16 cellular contexts compared by ENCODE assay signal in genomic region chr5:69242215-69242927, GRCh38. TPM values are rescaled to one million over a fixed set of nuclear protein-coding genes. Genes with fewer than 3 reads are reported as not detected.
DNase-seq lines count a peak whose midpoint lies in the region; ATAC-seq, FAIRE-seq and TF ChIP-seq lines count a peak whose summit lies in the region.
"Had no signal": no experiment of that assay in that cellular context is flagged by ENCODE, and none has a peak within 500 bp of the region (broad histone marks: within the 10 kb centered on the region; RNA-seq: fewer than 3 reads in every experiment).

No MANE protein-coding gene starts in this region.

- no peak for FAIRE-seq in bronchial epithelial cell (lab: Jason Lieb, UNC)
- no peak for FAIRE-seq in keratinocyte (lab: Jason Lieb, UNC)

- no peak for DNase-seq in mammary epithelial cell
- DNase-seq in breast epithelium (ENCODE audit: low spot score in 2 of 2) = no peak
- peak; percentile 15 for DNase-seq in bronchial epithelial cell (ENCODE audit: low read depth)
- no peak for DNase-seq in keratinocyte (ENCODE audit: low read depth, low spot score)
- no peak for DNase-seq in Ammon's horn (ENCODE audit: low spot score)
- no peak for DNase-seq in cardiac septum (ENCODE audit: low spot score)
- DNase-seq in spleen = no peak
- DNase-seq: Calu3; CD4-positive, CD25-positive, alpha-beta regulatory T cell; DMS 273 treated with DMSO at 0.1 percent for 48 hours; DMS79; GDM1 had no signal

- ATAC-seq in HG02571 (IDR thresholded peaks at IDR 0.05; ENCODE audit: unreplicated experiment) = no peak
- ATAC-seq: HCT116 had no signal

- TF ChIP-seq POLR2A in breast epithelium (IDR thresholded peaks at IDR 0.05) = no peak
- TF ChIP-seq POLR2A in spleen (IDR thresholded peaks at IDR 0.05) = no peak

- BruUV-seq in mammary epithelial cell (replicated peaks; lab: Mats Ljungman, UMichigan) = no TSS peak

- no peak overlapping the region for H2AFZ ChIP-seq in mammary epithelial cell (ENCODE audit: low read depth, low read length)
- H2AFZ ChIP-seq in keratinocyte (ENCODE audit: control insufficient read depth, low read length) = no peak overlapping the region

- H3K36me3 ChIP-seq in mammary epithelial cell (ENCODE audit: insufficient read depth, low read length) = peaks cover 10% of the 10 kb centered on the region
- H3K36me3 ChIP-seq in breast epithelium = no peaks in the 10 kb centered on the region
- no peaks in the 10 kb centered on the region for H3K36me3 ChIP-seq in bronchial epithelial cell (ENCODE audit: control insufficient read depth, insufficient read depth, low read length)
- peaks cover 2 to 18% of the 10 kb centered on the region in 2 experiments for H3K36me3 ChIP-seq in keratinocyte (ENCODE audit: control insufficient read depth in 2 of 2, extremely low read depth in 1 of 2, insufficient read depth in 2 of 2, low read length in 2 of 2)
- peaks cover 0 to 39% (median 16%) of the 10 kb centered on the region in 6 donors for H3K36me3 ChIP-seq in spleen

- dilution Hi-C loops in mammary epithelial cell (cut with HindIII; ENCODE audit: low sequenced_read_pairs) (no loop called here), keratinocyte (cut with MboI; ENCODE audit: extremely low pct_ligation_motif_present, low sequenced_read_pairs) (no loop called here)

- H3K27ac ChIP-seq in mammary epithelial cell (ENCODE audit: insufficient read depth, low read depth, low read length) (no peak overlapping the region), breast epithelium (no peak overlapping the region), keratinocyte (ENCODE audit: control insufficient read depth, insufficient read depth, low read length) (no peak overlapping the region), spleen (no peak overlapping the region)
- H3K27ac ChIP-seq: 22Rv1; BLaER1 treated with 17β-estradiol and CSF1 and Interleukin-3, amounts not matched to agents 10 nM and 100 nM had no signal

- CTCF ChIA-PET in mammary epithelial cell (lab: Charles Lee; ENCODE audit: low non-redundant PET) = no interaction called here

- H4K20me1 ChIP-seq in mammary epithelial cell (ENCODE audit: insufficient read depth, low read length) (no peaks in the 10 kb centered on the region), keratinocyte (ENCODE audit: control insufficient read depth, extremely low read depth, insufficient read depth, low read length) (no peaks in the 10 kb centered on the region)

- H3K4me2 ChIP-seq in mammary epithelial cell (ENCODE audit: insufficient read depth, low read depth, low read length) (peak overlapping the region; percentile 23), keratinocyte (ENCODE audit: control insufficient read depth, extremely low read depth, insufficient read depth, low read depth, low read length) (peak overlapping the region; percentile 36)
- H3K4me2 ChIP-seq: BLaER1 treated with 17β-estradiol and CSF1 and Interleukin-3, amounts not matched to agents 10 nM and 100 nM had no signal

- H3K79me2 ChIP-seq in mammary epithelial cell (ENCODE audit: insufficient read depth, low read length) = peaks cover 93% of the 10 kb centered on the region
- H3K79me2 ChIP-seq in keratinocyte (ENCODE audit: control insufficient read depth, insufficient read depth, low read length) = peaks cover 83% of the 10 kb centered on the region

- H3K27me3 ChIP-seq in mammary epithelial cell (ENCODE audit: insufficient read depth, low read length) (no peaks in the 10 kb centered on the region), breast epithelium (no peaks in the 10 kb centered on the region), bronchial epithelial cell (ENCODE audit: control insufficient read depth, insufficient read depth, low read length) (no peaks in the 10 kb centered on the region), keratinocyte (ENCODE audit: control insufficient read depth, extremely low read depth, insufficient read depth, low read length) (no peaks in the 10 kb centered on the region), spleen (replicated peaks in 1 of 7) (no peaks in the 10 kb centered on the region)
- H3K27me3 ChIP-seq: BLaER1 treated with 17β-estradiol and CSF1 and Interleukin-3, amounts not matched to agents 10 nM and 100 nM had no signal

- H3K9ac ChIP-seq in mammary epithelial cell (ENCODE audit: insufficient read depth, low read length) = no peak overlapping the region
- no peak overlapping the region for H3K9ac ChIP-seq in keratinocyte (ENCODE audit: control insufficient read depth, extremely low read depth, insufficient read depth, low read length)
- H3K9ac ChIP-seq: BLaER1 treated with 17β-estradiol and CSF1 and Interleukin-3, amounts not matched to agents 10 nM and 100 nM had no signal

- no peaks in the 10 kb centered on the region for H3K9me1 ChIP-seq in keratinocyte (ENCODE audit: control insufficient read depth, extremely low read depth, insufficient read depth, low read length)

- in situ Hi-C loops in mammary epithelial cell (cut with MboI; ENCODE audit: low sequenced_read_pairs in 2 of 2) = loop anchor here in 1 of 2 donors (25.0 kb wide), 1 partner anchor 95 kb away; the partner anchor contains the start of gene CCDC125

- WGBS in mammary epithelial cell (ENCODE audit: low coverage, missing lambda C conversion rate) = 77% methylated on average over 8 of the region's 8 CpGs
- WGBS in spleen, 5 donors = 91 to 97% (median 95%) methylated on average over 8 of the region's 8 CpGs

- intact Hi-C loops in mammary epithelial cell (cut with micrococcal nuclease) (no loop called here), breast epithelium (cut with DNase I; ENCODE audit: low total_unique reads) (no loop called here), cardiac septum (cut with DNase I) (no loop called here), spleen (cut with DNase I; ENCODE audit: low total_unique reads) (no loop called here)

- no peak overlapping the region for H3K4me3 ChIP-seq in mammary epithelial cell (replicated peaks in 1 of 3; ENCODE audit: insufficient read depth in 1 of 3, low read depth in 2 of 3, low read length in 3 of 3)
- H3K4me3 ChIP-seq in breast epithelium = no peak overlapping the region
- no peak overlapping the region for H3K4me3 ChIP-seq in bronchial epithelial cell (ENCODE audit: low read depth, low read length)
- H3K4me3 ChIP-seq in keratinocyte (ENCODE audit: control insufficient read depth in 2 of 3, extremely low read depth in 1 of 3, insufficient read depth in 2 of 3, low read depth in 1 of 3, low read length in 3 of 3) = no peak overlapping the region
- H3K4me3 ChIP-seq in spleen = no peak overlapping the region
- H3K4me3 ChIP-seq: BLaER1 treated with 17β-estradiol and CSF1 and Interleukin-3, amounts not matched to agents 10 nM and 100 nM had no signal

- H3K4me1 ChIP-seq in mammary epithelial cell (ENCODE audit: insufficient read depth, low read length) (peaks cover 30% of the 10 kb centered on the region), breast epithelium (no peaks in the 10 kb centered on the region), keratinocyte (ENCODE audit: control insufficient read depth, extremely low read depth, insufficient read depth, low read length) (peaks cover 28% of the 10 kb centered on the region), spleen (peaks cover 0 to 34% (median 14%) of the 10 kb centered on the region in 6 donors)

- H3K9me3 ChIP-seq in mammary epithelial cell (replicated peaks; ENCODE audit: insufficient read depth, low read length) (no peaks in the 10 kb centered on the region), breast epithelium (no peaks in the 10 kb centered on the region), keratinocyte (ENCODE audit: control insufficient read depth, low read depth, low read length) (no peaks in the 10 kb centered on the region), spleen (peaks cover 0 to 5% (median under 1%) of the 10 kb centered on the region in 8 donors)

- no peak for TF ChIP-seq CTCF in mammary epithelial cell (conservative IDR thresholded peaks at IDR 0.05 in 1 of 2, IDR thresholded peaks at IDR 0.05 in 1 of 2; ENCODE audit: extremely low read depth in 1 of 2, insufficient read depth in 1 of 2, low read depth in 1 of 2, low read length in 2 of 2)
- TF ChIP-seq CTCF in breast epithelium (IDR thresholded peaks at IDR 0.05) = no peak
- TF ChIP-seq CTCF in bronchial epithelial cell (IDR thresholded peaks at IDR 0.05; ENCODE audit: insufficient read depth, low read length, severe bottlenecking) = no peak
- TF ChIP-seq CTCF in keratinocyte (optimal IDR thresholded peaks at IDR 0.05 in 1 of 3, IDR thresholded peaks at IDR 0.05 in 1 of 3, conservative IDR thresholded peaks at IDR 0.05 in 1 of 3; ENCODE audit: extremely low read depth in 1 of 3, insufficient read depth in 2 of 3, low read length in 3 of 3) = no peak
- no peak for TF ChIP-seq CTCF in spleen (IDR thresholded peaks at IDR 0.05 in 8 of 11, conservative IDR thresholded peaks at IDR 0.05 in 3 of 11)

RNA-seq across cellular contexts. Expression of gene CDK7, which starts 7.7 kb away (rescaled TPM):
- total RNA-seq in mammary epithelial cell (10 to 100 TPM; 41.2 to 52.4 TPM), breast epithelium (10 to 100 TPM; 13.4 to 28.7 (median 20.3) TPM), bronchial epithelial cell (51.5 and 60.8 TPM in 2 replicates), cardiac septum (13.3 TPM), spleen (10 to 100 TPM; 12.9 to 21.9 (median 17.2) TPM)
- polyA plus RNA-seq in mammary epithelial cell (36.9 TPM), keratinocyte (43.4 to 80.6 TPM (median 80.5 TPM) in 3 replicates), spleen (10 to 100 TPM; 17.4 to 19.0 (median 18.7) TPM)
- polyA minus RNA-seq in mammary epithelial cell (101 TPM), keratinocyte (23.7 to 52.9 TPM (median 41.9 TPM) in 3 replicates)
- 398 TPM for polyA plus RNA-seq in keratinocyte (2011; ENCODE audit: low read depth)
- 49.7 and 80.2 TPM in 2 replicates for polyA plus RNA-seq in keratinocyte (2011; cell fraction: cytosol; rRNA removed)
- polyA plus RNA-seq in keratinocyte (2011; cell fraction: nucleus; rRNA removed) = 45.7 and 64.8 TPM in 2 replicates
- 82.3 and 103 TPM in 2 replicates for polyA plus RNA-seq in keratinocyte (2012; ENCODE audit: low replicate concordance)
- 65.8 TPM for polyA minus RNA-seq in keratinocyte (2011; cell fraction: cytosol; rRNA and poly(A)+ RNA removed)
- polyA minus RNA-seq in keratinocyte (2011; cell fraction: nucleus; rRNA and poly(A)+ RNA removed) = 130 and 132 TPM in 2 replicates

RNA-seq across cellular contexts. Expression of gene CENPH, which starts 53.0 kb away (rescaled TPM):
- 10 to 100 TPM in 1 of 2 donors, 1 to 10 TPM in 1; 3.3 to 26.3 TPM for total RNA-seq in mammary epithelial cell
- 12.6 TPM for polyA plus RNA-seq in mammary epithelial cell
- 3.4 TPM for polyA minus RNA-seq in mammary epithelial cell
- 1 to 10 TPM; 2.6 to 6.1 (median 2.9) TPM for total RNA-seq in breast epithelium
- 3.3 and 5.0 TPM in 2 replicates for total RNA-seq in bronchial epithelial cell
- polyA plus RNA-seq in keratinocyte = 4.6 to 13.4 TPM (median 7.4 TPM) in 3 replicates
- polyA plus RNA-seq in keratinocyte (2011; ENCODE audit: low read depth) = 21.5 TPM
- polyA plus RNA-seq in keratinocyte (2011; cell fraction: cytosol; rRNA removed) = 6.2 and 6.3 TPM in 2 replicates
- 2.1 and 2.3 TPM in 2 replicates for polyA plus RNA-seq in keratinocyte (2011; cell fraction: nucleus; rRNA removed)
- 3.8 and 12.3 TPM in 2 replicates for polyA plus RNA-seq in keratinocyte (2012; ENCODE audit: low replicate concordance)
- polyA minus RNA-seq in keratinocyte = 0.59 to 3.4 TPM (median 0.96 TPM) in 3 replicates
- 3.1 TPM for polyA minus RNA-seq in keratinocyte (2011; cell fraction: cytosol; rRNA and poly(A)+ RNA removed)
- 2.3 TPM in 1 of 2 replicates, not detected in the other for polyA minus RNA-seq in keratinocyte (2011; cell fraction: nucleus; rRNA and poly(A)+ RNA removed)
- 2.9 TPM for total RNA-seq in cardiac septum
- total RNA-seq in spleen = 1 to 10 TPM; 4.7 to 9.1 (median 7.8) TPM
- 10 to 100 TPM in 1 of 3 donors, 1 to 10 TPM in 2; 8.6 to 15.6 (median 9.1) TPM for polyA plus RNA-seq in spleen
